Comparison of ENCODE assay signal across 19 cellular contexts in the genomic region with DNA sequence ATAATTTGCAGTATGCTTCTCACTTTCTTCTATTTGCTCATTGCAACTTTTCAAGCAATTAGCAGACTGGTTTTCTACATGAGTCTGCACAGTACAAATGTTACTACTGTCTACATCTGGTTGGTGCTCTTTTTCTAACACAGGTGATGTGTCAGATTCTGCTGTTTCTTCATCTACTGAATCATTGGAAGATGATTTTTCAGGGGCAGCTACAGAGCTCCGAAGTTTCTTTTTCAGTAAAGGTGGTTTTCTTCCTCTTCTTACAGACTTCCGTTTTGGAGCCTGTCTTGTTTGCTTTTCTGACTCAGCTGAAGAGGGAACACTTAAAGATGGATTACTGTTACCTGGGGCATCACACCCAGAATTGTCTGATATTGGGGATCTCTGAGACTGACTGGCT.
DNase-seq lines count a peak whose midpoint lies in the region; TF ChIP-seq lines count a peak whose summit lies in the region.
"Had no signal": no experiment of that assay in that cellular context is flagged by ENCODE, and none has a peak within 500 bp of the region (broad histone marks: within the 10 kb centered on the region; RNA-seq: fewer than 3 reads in every experiment).

No MANE protein-coding gene starts in this region.

- BruUV-seq in MCF 10A (replicated peaks; lab: Mats Ljungman, UMichigan), result no TSS peak

- no peaks in the 10 kb centered on the region for H3K27me3 Mint-ChIP-seq in activated naive CD4-positive, alpha-beta T cell treated with anti-CD3 and anti-CD28 coated beads, Interleukin-2, amount 50 U/mL, for 24 hours
- no peaks in the 10 kb centered on the region for H3K27me3 Mint-ChIP-seq in T-helper 2 cell treated with Interferon-gamma antibody and Interleukin-4, amounts not matched to agents 5 μg/mL and 100 μg/mL, for 36 hours (ENCODE audit: low read depth)
- no peaks in the 10 kb centered on the region for H3K27me3 Mint-ChIP-seq in MCF 10A (ENCODE audit: insufficient read depth, unreplicated experiment)

- no peak overlapping the region for H3K4me2 ChIP-seq in mesenchymal stem cell (ENCODE audit: low read length, poor library complexity, severe bottlenecking)
- H3K4me2 ChIP-seq: hepatocyte had no signal

- no peaks in the 10 kb centered on the region for H3K27me3 ChIP-seq in mesenchymal stem cell (ENCODE audit: control insufficient read depth in 1 of 2, insufficient read depth in 1 of 2, low read length in 2 of 2)
- H3K27me3 ChIP-seq: brain microvascular endothelial cell, esophagus muscularis mucosa, hepatocyte had no signal

- no peak overlapping the region for H3K4me3 Mint-ChIP-seq in activated naive CD4-positive, alpha-beta T cell treated with anti-CD3 and anti-CD28 coated beads, Interleukin-2, amount 50 U/mL, for 24 hours
- H3K4me3 Mint-ChIP-seq in T-helper 2 cell treated with Interferon-gamma antibody and Interleukin-4, amounts not matched to agents 5 μg/mL and 100 μg/mL, for 36 hours, result no peak overlapping the region
- no peak overlapping the region for H3K4me3 Mint-ChIP-seq in MCF 10A (ENCODE audit: unreplicated experiment)
- H3K4me3 Mint-ChIP-seq: activated T-cell treated with anti-CD3 and anti-CD28 coated beads, Interleukin-2, amount 50 U/mL, for 4 hours had no signal

- H3K9me3 ChIP-seq in mesenchymal stem cell (ENCODE audit: control insufficient read depth, low read length), result no peaks in the 10 kb centered on the region
- H3K9me3 ChIP-seq: esophagus muscularis mucosa, mucosa of descending colon, prostate gland had no signal

- H3K4me3 ChIP-seq in epithelial cell of esophagus (ENCODE audit: low read length) (no peak overlapping the region), mesenchymal stem cell (ENCODE audit: insufficient read depth in 1 of 2, low read depth in 1 of 2, low read length in 2 of 2) (no peak overlapping the region)
- H3K4me3 ChIP-seq: esophagus muscularis mucosa, hepatocyte, mucosa of descending colon, prostate gland had no signal

- H4K91ac ChIP-seq in mesenchymal stem cell (ENCODE audit: low read length), result no peak overlapping the region

- H2AK5ac ChIP-seq in mesenchymal stem cell (ENCODE audit: low read length, severe bottlenecking), result no peak overlapping the region

- H3K9ac ChIP-seq in mesenchymal stem cell (ENCODE audit: low read length), result no peak overlapping the region

- peaks cover 14% of the 10 kb centered on the region for H3K79me1 ChIP-seq in mesenchymal stem cell (replicated peaks; ENCODE audit: low read length, poor library complexity, severe bottlenecking)

- 96% methylated on average over 2 of the region's 2 CpGs for whole genome bisulfite sequencing in mesenchymal stem cell

- peaks cover 7 to 91% of the 10 kb centered on the region in 2 experiments for H3K36me3 ChIP-seq in mesenchymal stem cell (ENCODE audit: control insufficient read depth in 1 of 2, insufficient read depth in 2 of 2, low read depth in 1 of 2, low read length in 2 of 2)
- H3K36me3 ChIP-seq: prostate gland had no signal

- CTCF ChIA-PET in MCF 10A (lab: Yijun Ruan, JAX), result interaction anchor here (0.8 to 1.1 kb wide), 2 partner anchors 27 to 35 kb away, joined by 3 to 4 read pairs; no protein-coding TSS in a partner anchor

- TF ChIP-seq CTCF in epithelial cell of esophagus (IDR thresholded peaks at IDR 0.05; ENCODE audit: insufficient read depth, low read depth, low read length, missing control alignments) (no peak), MCF 10A (IDR thresholded peaks at IDR 0.05; ENCODE audit: unreplicated experiment) (no peak)

- intact Hi-C loops in cardiac septum (cut with DNase I), result no loop called here
- intact Hi-C loops in MCF 10A (cut with micrococcal nuclease), result no loop called here

- no peak overlapping the region for H2AFZ ChIP-seq in mesenchymal stem cell (ENCODE audit: low read depth, low read length)
- H2AFZ ChIP-seq: hepatocyte had no signal

- no peak overlapping the region for H2BK120ac ChIP-seq in mesenchymal stem cell (ENCODE audit: low read depth, low read length)

- no peak overlapping the region for H3K14ac ChIP-seq in mesenchymal stem cell (ENCODE audit: low read length in 2 of 2)

- peak overlapping the region; percentile 63 for H3K27ac Mint-ChIP-seq in activated naive CD4-positive, alpha-beta T cell treated with anti-CD3 and anti-CD28 coated beads, Interleukin-2, amount 50 U/mL, for 24 hours
- H3K27ac Mint-ChIP-seq in T-helper 2 cell treated with Interferon-gamma antibody and Interleukin-4, amounts not matched to agents 5 μg/mL and 100 μg/mL, for 36 hours, result peak overlapping the region; percentile 53
- no peak overlapping the region for H3K27ac Mint-ChIP-seq in MCF 10A (ENCODE audit: low read depth, unreplicated experiment)

- H3K9me3 Mint-ChIP-seq in activated naive CD4-positive, alpha-beta T cell treated with anti-CD3 and anti-CD28 coated beads, Interleukin-2, amount 50 U/mL, for 24 hours, result no peaks in the 10 kb centered on the region
- H3K9me3 Mint-ChIP-seq in T-helper 2 cell treated with Interferon-gamma antibody and Interleukin-4, amounts not matched to agents 5 μg/mL and 100 μg/mL, for 36 hours, result no peaks in the 10 kb centered on the region
- H3K9me3 Mint-ChIP-seq in MCF 10A (ENCODE audit: unreplicated experiment), result no peaks in the 10 kb centered on the region
- H3K9me3 Mint-ChIP-seq: activated T-cell treated with anti-CD3 and anti-CD28 coated beads, Interleukin-2, amount 50 U/mL, for 4 hours had no signal

- no peak for DNase-seq in activated naive CD4-positive, alpha-beta T cell treated with anti-CD3 and anti-CD28 coated beads, Interleukin-2, amount 50 U/mL, for 16 hours
- no peak for DNase-seq in T-helper 2 cell treated with Interferon-gamma antibody and Interleukin-4, amounts not matched to agents 5 μg/mL and 100 μg/mL, for 36 hours (ENCODE audit: low spot score)
- DNase-seq in epithelial cell of esophagus (ENCODE audit: low read depth) (peak; percentile 66), cardiac septum (ENCODE audit: low spot score) (no peak), mesenchymal stem cell (no peak), MCF 10A (ENCODE audit: unreplicated experiment) (no peak)
- DNase-seq: activated CD4-positive, alpha-beta T cell treated with anti-CD3 and anti-CD28 coated beads, Interleukin-2, amount 50 U/mL, for 4 hours; activated T-cell treated with anti-CD3 and anti-CD28 coated beads, Interleukin-2, amount 50 U/mL, for 4 hours; brain microvascular endothelial cell; effector memory CD4-positive, alpha-beta T cell; mucosa of descending colon; MV-4-11; NCI-H2171 treated with DMSO at 0.1 percent for 48 hours; NCI-H526; substantia nigra had no signal

- H2BK15ac ChIP-seq in mesenchymal stem cell (ENCODE audit: low read depth, poor library complexity, severe bottlenecking), result no peak overlapping the region

- H3K4me1 ChIP-seq in mesenchymal stem cell (ENCODE audit: control insufficient read depth, insufficient read depth, low read depth, low read length), result peaks cover 1% of the 10 kb centered on the region
- H3K4me1 ChIP-seq: prostate gland had no signal

- H2BK12ac ChIP-seq in mesenchymal stem cell (ENCODE audit: low read length in 2 of 2), result no peak overlapping the region

- H2BK5ac ChIP-seq in mesenchymal stem cell (ENCODE audit: low read depth, low read length, poor library complexity, severe bottlenecking), result no peak overlapping the region

- no peak overlapping the region for H3K4ac ChIP-seq in mesenchymal stem cell (ENCODE audit: low read depth in 1 of 2, low read length in 2 of 2)

- H4K8ac ChIP-seq in mesenchymal stem cell (ENCODE audit: low read length), result no peak overlapping the region

- H3K4me1 Mint-ChIP-seq in activated naive CD4-positive, alpha-beta T cell treated with anti-CD3 and anti-CD28 coated beads, Interleukin-2, amount 50 U/mL, for 24 hours, result no peaks in the 10 kb centered on the region
- peaks cover 6% of the 10 kb centered on the region for H3K4me1 Mint-ChIP-seq in T-helper 2 cell treated with Interferon-gamma antibody and Interleukin-4, amounts not matched to agents 5 μg/mL and 100 μg/mL, for 36 hours (ENCODE audit: low read depth)
- H3K4me1 Mint-ChIP-seq in MCF 10A (ENCODE audit: insufficient read depth, unreplicated experiment), result no peaks in the 10 kb centered on the region

- POLR2A ChIA-PET in MCF 10A (lab: Yijun Ruan, JAX), result interaction anchor here (0.6 to 1.6 kb wide), 3 partner anchors 12 to 61 kb away, joined by 3 read pairs; no protein-coding TSS in a partner anchor

- H3K18ac ChIP-seq in mesenchymal stem cell (ENCODE audit: low read depth in 1 of 2, low read length in 2 of 2), result no peak overlapping the region

- peaks cover 16% of the 10 kb centered on the region for H3K36me3 Mint-ChIP-seq in activated naive CD4-positive, alpha-beta T cell treated with anti-CD3 and anti-CD28 coated beads, Interleukin-2, amount 50 U/mL, for 24 hours
- H3K36me3 Mint-ChIP-seq in T-helper 2 cell treated with Interferon-gamma antibody and Interleukin-4, amounts not matched to agents 5 μg/mL and 100 μg/mL, for 36 hours (ENCODE audit: low read depth), result peaks cover 54% of the 10 kb centered on the region
- H3K36me3 Mint-ChIP-seq in MCF 10A (ENCODE audit: insufficient read depth, unreplicated experiment), result peaks cover 85% of the 10 kb centered on the region

- no peak overlapping the region for H3K23ac ChIP-seq in mesenchymal stem cell (ENCODE audit: low read length in 2 of 2)

- no peak overlapping the region for H3K27ac ChIP-seq in mesenchymal stem cell (ENCODE audit: low read length, poor library complexity, severe bottlenecking)
- H3K27ac ChIP-seq: brain microvascular endothelial cell, esophagus muscularis mucosa, hepatocyte, prostate gland had no signal
